In the genomic region with DNA sequence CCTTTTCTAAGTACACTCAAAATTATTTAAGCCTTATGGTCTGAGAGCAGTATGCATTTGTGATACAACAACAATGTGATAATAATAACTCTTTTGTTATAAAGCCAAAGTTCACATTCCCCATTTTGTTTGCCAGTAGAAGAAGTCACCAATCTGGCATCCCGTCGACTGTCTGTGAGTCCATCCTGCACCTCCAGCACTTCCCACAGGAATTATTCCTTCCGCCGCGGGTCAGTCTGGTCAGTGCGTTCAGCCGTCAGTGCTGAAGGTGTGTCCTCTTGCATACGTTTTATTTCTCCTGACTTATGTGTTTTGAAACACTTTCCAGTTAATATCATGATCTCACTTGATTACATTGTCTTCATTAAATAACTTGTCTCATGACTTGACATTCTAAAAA, we compare ENCODE assay signal across 39 cellular contexts.
"Had no signal": no experiment of that assay in that cellular context is flagged by ENCODE, and none has a peak within 500 bp of the region (broad histone marks: within the 10 kb centered on the region; RNA-seq: fewer than 3 reads in every experiment).

No MANE protein-coding gene starts in this region.

- H3K36me3 Mint-ChIP-seq: activated naive CD4-positive, alpha-beta T cell treated with anti-CD3 and anti-CD28 coated beads, Interleukin-2, amount 10 ng/mL, durations not matched to agents 7 days and 5 days; activated naive CD4-positive, alpha-beta T cell treated with anti-CD3 and anti-CD28 coated beads, Interleukin-2, amount 50 U/mL, for 24 hours; activated naive CD4-positive, alpha-beta T cell treated with anti-CD3 and anti-CD28 coated beads, Interleukin-2, amount 50 U/mL, for 72 hours; activated naive CD8-positive, alpha-beta T cell; activated naive CD8-positive, alpha-beta T cell treated with anti-CD3 and anti-CD28 coated beads for 36 hours; activated naive CD8-positive, alpha-beta T cell treated with anti-CD3 and anti-CD28 coated beads, Interleukin-2, amount 10 ng/mL, durations not matched to agents 7 days and 5 days had no signal

- H3K4me3 Mint-ChIP-seq: activated naive CD4-positive, alpha-beta T cell treated with anti-CD3 and anti-CD28 coated beads for 36 hours; activated naive CD4-positive, alpha-beta T cell treated with anti-CD3 and anti-CD28 coated beads, Interleukin-2, amount 10 ng/mL, durations not matched to agents 7 days and 5 days; activated naive CD4-positive, alpha-beta T cell treated with anti-CD3 and anti-CD28 coated beads, Interleukin-2, amount 50 U/mL, for 24 hours; activated naive CD8-positive, alpha-beta T cell; activated naive CD8-positive, alpha-beta T cell treated with anti-CD3 and anti-CD28 coated beads for 36 hours; activated naive CD8-positive, alpha-beta T cell treated with anti-CD3 and anti-CD28 coated beads, Interleukin-2, amount 10 ng/mL, durations not matched to agents 7 days and 5 days; activated naive CD8-positive, alpha-beta T cell treated with anti-CD3 and anti-CD28 coated beads, Interleukin-2, amount 50 U/mL, for 24 hours; activated T-cell treated with anti-CD3 and anti-CD28 coated beads, Interleukin-2, amount 50 U/mL, for 24 hours; activated T-cell treated with anti-CD3 and anti-CD28 coated beads, Interleukin-2, amount 50 U/mL, for 4 hours; activated T-cell treated with anti-CD3 and anti-CD28 coated beads, Interleukin-2, amount 50 U/mL, for 72 hours; activated T-helper 1 cell treated with anti-CD3 and anti-CD28 coated beads, Interleukin-12 subunit alpha, Interleukin-12 subunit beta, Interleukin-2, Interleukin-4 antibody, amounts not matched to agents 30 ng/mL and 10 ng/mL and 1 ng/mL, durations not matched to agents 14 hours and 24 hours and 36 hours; activated T-helper 17 cell treated with anti-CD3 and anti-CD28 coated beads, Interleukin-2, amount 50 U/mL, for 72 hours; brain; central memory CD8-positive, alpha-beta T cell had no signal

- H3K4me3 ChIP-seq: adrenal gland, ascending aorta, body of pancreas, breast epithelium, cardiac muscle cell had no signal

- H3K27me3 Mint-ChIP-seq: activated naive CD4-positive, alpha-beta T cell treated with anti-CD3 and anti-CD28 coated beads, Interleukin-2, amount 10 ng/mL, durations not matched to agents 7 days and 5 days; brain had no signal

- H3K4me1 ChIP-seq: adrenal gland, ascending aorta, breast epithelium had no signal

- ATAC-seq: activated naive CD4-positive, alpha-beta T cell treated with anti-CD3 and anti-CD28 coated beads, Interleukin-2, amount 50 U/mL, for 72 hours; activated naive CD8-positive, alpha-beta T cell treated with anti-CD3 and anti-CD28 coated beads, Interleukin-2, amount 50 U/mL, for 24 hours; activated T-cell treated with anti-CD3 and anti-CD28 coated beads, Interleukin-2, amount 50 U/mL, for 4 hours; activated T-cell treated with anti-CD3 and anti-CD28 coated beads, Interleukin-2, amount 50 U/mL, for 72 hours; activated T-helper 17 cell treated with anti-CD3 and anti-CD28 coated beads, Interleukin-2, amount 50 U/mL, for 72 hours; body of pancreas had no signal

- H3K27me3 ChIP-seq: adrenal gland, ascending aorta, body of pancreas, brain microvascular endothelial cell, breast epithelium, cardiac muscle cell had no signal

- FAIRE-seq: bronchial epithelial cell had no signal

- H3K9me3 ChIP-seq: adrenal gland, ascending aorta, body of pancreas, breast epithelium had no signal

- H3K27ac ChIP-seq: adrenal gland, ascending aorta, body of pancreas, brain microvascular endothelial cell, breast epithelium, cardiac muscle cell had no signal

- DNase-seq: activated effector memory CD4-positive, alpha-beta T cell treated with anti-CD3 and anti-CD28 coated beads, Interleukin-2, amount 50 U/mL, for 16 hours; activated effector memory CD4-positive, alpha-beta T cell treated with Interleukin-2 at 50 U/mL for 16 hours; activated gamma-delta T cell; activated gamma-delta T cell treated with Interleukin-2 at 50 U/mL for 16 hours; activated naive CD4-positive, alpha-beta T cell; activated naive CD4-positive, alpha-beta T cell treated with anti-CD3 and anti-CD28 coated beads for 36 hours; activated naive CD4-positive, alpha-beta T cell treated with anti-CD3 and anti-CD28 coated beads, Interleukin-2, amount 10 ng/mL, durations not matched to agents 7 days and 5 days; activated naive CD4-positive, alpha-beta T cell treated with anti-CD3 and anti-CD28 coated beads, Interleukin-2, amount 50 U/mL, for 16 hours; activated naive CD4-positive, alpha-beta T cell treated with Interleukin-2 at 50 U/mL for 16 hours; activated naive CD8-positive, alpha-beta T cell treated with anti-CD3 and anti-CD28 coated beads for 36 hours; activated naive CD8-positive, alpha-beta T cell treated with anti-CD3 and anti-CD28 coated beads, Interleukin-2, amount 10 ng/mL, durations not matched to agents 7 days and 5 days; activated naive CD8-positive, alpha-beta T cell treated with anti-CD3 and anti-CD28 coated beads, Interleukin-2, amount 50 U/mL, for 24 hours; activated T-cell treated with anti-CD3 and anti-CD28 coated beads, Interleukin-2, amount 50 U/mL, for 1 hour; activated T-cell treated with anti-CD3 and anti-CD28 coated beads, Interleukin-2, amount 50 U/mL, for 24 hours; activated T-cell treated with anti-CD3 and anti-CD28 coated beads, Interleukin-2, amount 50 U/mL, for 4 hours; activated T-cell treated with anti-CD3 and anti-CD28 coated beads, Interleukin-2, amount 50 U/mL, for 48 hours; activated T-cell treated with anti-CD3 and anti-CD28 coated beads, Interleukin-2, amount 50 U/mL, for 72 hours; adrenal gland; amniotic stem cell; amygdala; anterior cingulate cortex; aorta; body of pancreas; brain microvascular endothelial cell; caudate nucleus; central memory CD4-positive, alpha-beta T cell; cerebellar nuclear complex had no signal

- H3K9me3 Mint-ChIP-seq: activated naive CD4-positive, alpha-beta T cell treated with anti-CD3 and anti-CD28 coated beads for 36 hours; activated naive CD4-positive, alpha-beta T cell treated with anti-CD3 and anti-CD28 coated beads, Interleukin-2, amount 10 ng/mL, durations not matched to agents 7 days and 5 days; activated naive CD4-positive, alpha-beta T cell treated with anti-CD3 and anti-CD28 coated beads, Interleukin-2, amount 50 U/mL, for 24 hours; activated naive CD4-positive, alpha-beta T cell treated with anti-CD3 and anti-CD28 coated beads, Interleukin-2, amount 50 U/mL, for 72 hours; activated naive CD8-positive, alpha-beta T cell treated with anti-CD3 and anti-CD28 coated beads for 36 hours; activated naive CD8-positive, alpha-beta T cell treated with anti-CD3 and anti-CD28 coated beads, Interleukin-2, amount 10 ng/mL, durations not matched to agents 7 days and 5 days; activated naive CD8-positive, alpha-beta T cell treated with anti-CD3 and anti-CD28 coated beads, Interleukin-2, amount 50 U/mL, for 24 hours; activated T-cell treated with anti-CD3 and anti-CD28 coated beads, Interleukin-2, amount 50 U/mL, for 24 hours; activated T-cell treated with anti-CD3 and anti-CD28 coated beads, Interleukin-2, amount 50 U/mL, for 4 hours; activated T-cell treated with anti-CD3 and anti-CD28 coated beads, Interleukin-2, amount 50 U/mL, for 72 hours; activated T-helper 1 cell treated with anti-CD3 and anti-CD28 coated beads, Interleukin-12 subunit alpha, Interleukin-12 subunit beta, Interleukin-2, Interleukin-4 antibody, amounts not matched to agents 30 ng/mL and 10 ng/mL and 1 ng/mL, durations not matched to agents 14 hours and 24 hours and 36 hours; activated T-helper 17 cell treated with anti-CD3 and anti-CD28 coated beads, Interleukin-2, amount 50 U/mL, for 72 hours; activated T-helper 2 cell treated with anti-CD3 and anti-CD28 coated beads, Interferon-gamma antibody, Interleukin-2, Interleukin-4, amounts not matched to agents 10 μg/mL and 5 μg/mL and 100 μg/mL, durations not matched to agents 14 hours and 24 hours and 36 hours; brain; central memory CD8-positive, alpha-beta T cell had no signal

- H3K27ac Mint-ChIP-seq: activated naive CD4-positive, alpha-beta T cell treated with anti-CD3 and anti-CD28 coated beads for 36 hours; activated naive CD4-positive, alpha-beta T cell treated with anti-CD3 and anti-CD28 coated beads, Interleukin-2, amount 10 ng/mL, durations not matched to agents 7 days and 5 days; activated naive CD4-positive, alpha-beta T cell treated with anti-CD3 and anti-CD28 coated beads, Interleukin-2, amount 50 U/mL, for 24 hours; activated naive CD4-positive, alpha-beta T cell treated with anti-CD3 and anti-CD28 coated beads, Interleukin-2, amount 50 U/mL, for 72 hours; activated naive CD8-positive, alpha-beta T cell; activated naive CD8-positive, alpha-beta T cell treated with anti-CD3 and anti-CD28 coated beads for 36 hours; activated naive CD8-positive, alpha-beta T cell treated with anti-CD3 and anti-CD28 coated beads, Interleukin-2, amount 10 ng/mL, durations not matched to agents 7 days and 5 days; activated naive CD8-positive, alpha-beta T cell treated with anti-CD3 and anti-CD28 coated beads, Interleukin-2, amount 50 U/mL, for 24 hours; activated T-cell treated with anti-CD3 and anti-CD28 coated beads, Interleukin-2, amount 50 U/mL, for 24 hours; activated T-cell treated with anti-CD3 and anti-CD28 coated beads, Interleukin-2, amount 50 U/mL, for 72 hours; activated T-helper 1 cell treated with anti-CD3 and anti-CD28 coated beads, Interleukin-12 subunit alpha, Interleukin-12 subunit beta, Interleukin-2, Interleukin-4 antibody, amounts not matched to agents 30 ng/mL and 10 ng/mL and 1 ng/mL, durations not matched to agents 14 hours and 24 hours and 36 hours; activated T-helper 17 cell treated with anti-CD3 and anti-CD28 coated beads, Interleukin-2, amount 50 U/mL, for 72 hours; activated T-helper 2 cell treated with anti-CD3 and anti-CD28 coated beads, Interferon-gamma antibody, Interleukin-2, Interleukin-4, amounts not matched to agents 10 μg/mL and 5 μg/mL and 100 μg/mL, durations not matched to agents 14 hours and 24 hours and 36 hours; brain had no signal

- H3K36me3 ChIP-seq: adrenal gland, ascending aorta, brain microvascular endothelial cell, breast epithelium, cardiac muscle cell had no signal

- H3K4me1 Mint-ChIP-seq: activated naive CD4-positive, alpha-beta T cell treated with anti-CD3 and anti-CD28 coated beads, Interleukin-2, amount 10 ng/mL, durations not matched to agents 7 days and 5 days; activated naive CD4-positive, alpha-beta T cell treated with anti-CD3 and anti-CD28 coated beads, Interleukin-2, amount 50 U/mL, for 24 hours; activated naive CD8-positive, alpha-beta T cell treated with anti-CD3 and anti-CD28 coated beads, Interleukin-2, amount 10 ng/mL, durations not matched to agents 7 days and 5 days; activated T-helper 17 cell treated with anti-CD3 and anti-CD28 coated beads, Interleukin-2, amount 50 U/mL, for 72 hours; central memory CD8-positive, alpha-beta T cell had no signal
